18 cellular contexts compared by ENCODE assay signal in the genomic region with DNA sequence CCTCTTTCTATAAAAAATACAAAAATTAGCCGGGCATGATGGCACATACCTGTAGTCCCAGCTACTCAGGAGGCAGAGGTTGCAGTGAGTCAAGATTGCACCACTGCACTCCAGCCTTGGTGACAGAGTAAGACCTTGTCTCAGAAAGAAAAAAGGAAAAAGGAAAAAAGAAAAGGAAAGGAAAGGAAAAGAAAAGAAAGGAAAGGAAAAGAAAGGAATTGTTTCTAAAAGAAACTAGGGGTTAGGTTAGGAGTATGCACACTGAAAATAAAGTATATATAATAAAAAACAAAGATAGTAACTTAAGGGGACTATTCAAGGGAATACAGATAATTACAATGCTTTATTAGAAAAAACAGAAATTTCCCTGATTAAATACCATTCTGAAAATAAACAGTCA. TPM values are rescaled to one million over a fixed set of nuclear protein-coding genes. Genes with fewer than 3 reads are reported as not detected.
DNase-seq lines count a peak whose midpoint lies in the region; ATAC-seq, FAIRE-seq and TF ChIP-seq lines count a peak whose summit lies in the region.
"Had no signal": no experiment of that assay in that cellular context is flagged by ENCODE, and none has a peak within 500 bp of the region (broad histone marks: within the 10 kb centered on the region; RNA-seq: fewer than 3 reads in every experiment).

No MANE protein-coding gene starts in this region.

- H3K27ac ChIP-seq in GM23338 (ENCODE audit: low read depth), result no peak overlapping the region
- H3K27ac ChIP-seq in SK-N-MC, result 0 out of 2 replicates have a peak overlapping the region, but pooled peaks have one; percentile 60
- H3K27ac ChIP-seq in H1 (ENCODE audit: low read depth, low read length), result no peak overlapping the region

- H3K4ac ChIP-seq in H1 (replicated peaks; ENCODE audit: insufficient read length, low read depth, low read length), result no peak overlapping the region

- H3K27ac Mint-ChIP-seq in GM23338, result peak overlapping the region; percentile 91
- H3K27ac Mint-ChIP-seq in stimulated activated effector memory CD8-positive, alpha-beta T cell treated with anti-CD3 and anti-CD28 coated beads, Interleukin-12 subunit alpha, Interleukin-12 subunit beta, amount 100 ng/mL, for 72 hours, result peak overlapping the region; percentile 37
- H3K27ac Mint-ChIP-seq: CD14-positive monocyte; CD8-positive, alpha-beta T cell had no signal

- H2BK15ac ChIP-seq in H1 (ENCODE audit: low read length), result no peak overlapping the region

- no peak for FAIRE-seq in H1 (lab: Jason Lieb, UNC)
- FAIRE-seq: A549, D721Med had no signal

- no peak for ATAC-seq in GM23338
- ATAC-seq in stimulated activated effector memory CD8-positive, alpha-beta T cell treated with anti-CD3 and anti-CD28 coated beads, Interleukin-12 subunit alpha, Interleukin-12 subunit beta, amount 100 ng/mL, for 72 hours, result no peak
- ATAC-seq in HG02763 (IDR thresholded peaks at IDR 0.05; ENCODE audit: unreplicated experiment), result no peak
- ATAC-seq: A549; CD8-positive, alpha-beta T cell had no signal

- H3K79me2 ChIP-seq in GM23338 (replicated peaks; ENCODE audit: insufficient read depth) (no peaks in the 10 kb centered on the region), H1 (ENCODE audit: control insufficient read depth in 1 of 2, insufficient read depth in 2 of 2, low read length in 2 of 2) (no peaks in the 10 kb centered on the region)

- CTCF ChIA-PET in H1 (lab: Charles Lee; ENCODE audit: partially characterized antibody), result interaction anchor here (0.7 to 1.4 kb wide), 2 partner anchors 13 to 149 kb away, joined by 3 to 5 read pairs; no protein-coding TSS in a partner anchor

- no peak overlapping the region for H3K18ac ChIP-seq in H1 (ENCODE audit: extremely low read depth, low read length)

- DNase-seq in GM23338 (ENCODE audit: low spot score) (no peak), SK-N-MC (ENCODE audit: low read depth, low spot score) (no peak), H1 (ENCODE audit: low read depth in 1 of 2, low spot score in 2 of 2) (no peak), DMS53 (lab: John Stamatoyannopoulos, UW) (no peak)
- no peak for DNase-seq in stimulated activated effector memory CD8-positive, alpha-beta T cell treated with anti-CD3 and anti-CD28 coated beads, Interleukin-12 subunit alpha, Interleukin-12 subunit beta, amount 100 ng/mL, for 72 hours (ENCODE audit: low spot score in 2 of 2)
- no peak for DNase-seq in activated CD8-positive, alpha-beta memory T cell treated with anti-CD3 and anti-CD28 coated beads for 24 hours
- DNase-seq: CD8-positive, alpha-beta T cell; COR-L47; DMS153; DND-41; GF-D8; H9; KG1 had no signal

- no peak overlapping the region for H3K4me3 ChIP-seq in GM23338
- no peak overlapping the region for H3K4me3 ChIP-seq in SK-N-MC
- H3K4me3 ChIP-seq in H1 (ENCODE audit: extremely low read depth in 1 of 4, insufficient read depth in 2 of 4, low read depth in 3 of 4, low read length in 4 of 4), result no peak overlapping the region
- H3K4me3 ChIP-seq: A549 had no signal

- H3K27me3 ChIP-seq in GM23338 (ENCODE audit: insufficient read depth), result no peaks in the 10 kb centered on the region
- H3K27me3 ChIP-seq in H1 (replicated peaks in 1 of 4; ENCODE audit: control insufficient read depth in 3 of 4, extremely low read depth in 1 of 4, insufficient read depth in 3 of 4, low read length in 3 of 4), result no peaks in the 10 kb centered on the region

- H3K36me3 Mint-ChIP-seq in GM23338 (ENCODE audit: low read depth), result no peaks in the 10 kb centered on the region
- H3K36me3 Mint-ChIP-seq in stimulated activated effector memory CD8-positive, alpha-beta T cell treated with anti-CD3 and anti-CD28 coated beads, Interleukin-12 subunit alpha, Interleukin-12 subunit beta, amount 100 ng/mL, for 72 hours, result no peaks in the 10 kb centered on the region
- H3K36me3 Mint-ChIP-seq: CD14-positive monocyte; CD8-positive, alpha-beta T cell had no signal

- H4K91ac ChIP-seq in H1 (replicated peaks; ENCODE audit: insufficient read length, low read length), result no peak overlapping the region

- peak overlapping the region; percentile 54; the same call in 1 of the 3 replicates for H3K4me3 Mint-ChIP-seq in GM23338
- H3K4me3 Mint-ChIP-seq in stimulated activated effector memory CD8-positive, alpha-beta T cell treated with anti-CD3 and anti-CD28 coated beads, Interleukin-12 subunit alpha, Interleukin-12 subunit beta, amount 100 ng/mL, for 72 hours, result no peak overlapping the region
- H3K4me3 Mint-ChIP-seq: CD14-positive monocyte; CD8-positive, alpha-beta T cell had no signal

- no peak for TF ChIP-seq CTCF in GM23338 (conservative IDR thresholded peaks at IDR 0.05; ENCODE audit: low read depth in 2 of 2)
- TF ChIP-seq CTCF in H1 (IDR thresholded peaks at IDR 0.05; ENCODE audit: control extremely low read depth in 1 of 3, insufficient read depth in 1 of 3, low read depth in 1 of 3, low read length in 3 of 3), result no peak

- H3K79me1 ChIP-seq in H1 (ENCODE audit: low read depth, low read length), result no peaks in the 10 kb centered on the region

- H3K27me3 Mint-ChIP-seq in GM23338 (ENCODE audit: insufficient read depth, low read depth, poor library complexity), result peaks cover 7% of the 10 kb centered on the region

- H2AK5ac ChIP-seq in H1 (ENCODE audit: low read depth, low read length), result no peak overlapping the region

- no peak overlapping the region for H3K4me2 ChIP-seq in GM23338
- H3K4me2 ChIP-seq in H1 (ENCODE audit: insufficient read depth in 1 of 2, low read depth in 2 of 2, low read length in 2 of 2), result no peak overlapping the region

- no peaks in the 10 kb centered on the region for H3K4me1 ChIP-seq in GM23338 (ENCODE audit: insufficient read depth)
- H3K4me1 ChIP-seq in H1 (replicated peaks in 1 of 4; ENCODE audit: control insufficient read depth in 3 of 4, insufficient read depth in 4 of 4, low read length in 3 of 4), result peaks cover 0 to 8% (median 3%) of the 10 kb centered on the region in 4 experiments; a peak in 2 of 7 replicates

- no peak overlapping the region for H2BK120ac ChIP-seq in H1 (replicated peaks; ENCODE audit: low read depth, low read length)

- H4K5ac ChIP-seq in H1 (ENCODE audit: insufficient read length, low read depth, low read length), result no peak overlapping the region

- H4K8ac ChIP-seq in H1 (ENCODE audit: extremely low read depth, insufficient read depth, low read length), result peak overlapping the region; percentile 79; the same call in 1 of the 2 replicates

- H2AFZ ChIP-seq in GM23338 (no peak overlapping the region), H1 (ENCODE audit: low read length) (no peak overlapping the region)

- H3K9me2 ChIP-seq in GM23338 (ENCODE audit: insufficient read depth), result no peaks in the 10 kb centered on the region

- no peak overlapping the region for H2BK12ac ChIP-seq in H1 (ENCODE audit: low read depth, low read length)

- H3K9ac ChIP-seq in SK-N-MC (ENCODE audit: insufficient read length), result no peak overlapping the region
- H3K9ac ChIP-seq in H1 (replicated peaks in 1 of 4; ENCODE audit: extremely low read depth in 1 of 4, low read depth in 3 of 4, low read length in 3 of 4), result no peak overlapping the region

- H3K9me3 Mint-ChIP-seq in GM23338, result no peaks in the 10 kb centered on the region
- no peaks in the 10 kb centered on the region for H3K9me3 Mint-ChIP-seq in stimulated activated effector memory CD8-positive, alpha-beta T cell treated with anti-CD3 and anti-CD28 coated beads, Interleukin-12 subunit alpha, Interleukin-12 subunit beta, amount 100 ng/mL, for 72 hours
- H3K9me3 Mint-ChIP-seq: CD14-positive monocyte; CD8-positive, alpha-beta T cell; H9 had no signal

- H2BK5ac ChIP-seq in H1 (ENCODE audit: low read depth, low read length), result no peak overlapping the region

- H3K4me1 Mint-ChIP-seq in GM23338, result peaks cover 19% of the 10 kb centered on the region
- no peaks in the 10 kb centered on the region for H3K4me1 Mint-ChIP-seq in stimulated activated effector memory CD8-positive, alpha-beta T cell treated with anti-CD3 and anti-CD28 coated beads, Interleukin-12 subunit alpha, Interleukin-12 subunit beta, amount 100 ng/mL, for 72 hours
- H3K4me1 Mint-ChIP-seq: CD14-positive monocyte had no signal

- H4K20me1 ChIP-seq in GM23338 (replicated peaks; ENCODE audit: insufficient read depth) (no peaks in the 10 kb centered on the region), H1 (replicated peaks in 1 of 2; ENCODE audit: control insufficient read depth in 1 of 2, insufficient read depth in 2 of 2, low read length in 2 of 2) (no peaks in the 10 kb centered on the region)

- H3K9me3 ChIP-seq in SK-N-MC (ENCODE audit: low read depth, low read length) (no peaks in the 10 kb centered on the region), H1 (ENCODE audit: insufficient read depth in 2 of 2, low read depth in 1 of 2, low read length in 1 of 2) (no peaks in the 10 kb centered on the region)
- H3K9me3 ChIP-seq: A549 had no signal

- WGBS in H1 (ENCODE audit: extremely low coverage in 1 of 2, insufficient coverage in 1 of 2, insufficient read length in 1 of 2, insufficient replicate concordance in 2 of 2, low coverage in 1 of 2, low lambda C conversion rate in 2 of 2, missing lambda C conversion rate in 1 of 2), 2 experiments, result no CpG with 5 or more reads among the region's 1 CpG

- no peak overlapping the region for H3K23ac ChIP-seq in H1 (ENCODE audit: insufficient read length)

- no peak overlapping the region for H3K56ac ChIP-seq in H1 (replicated peaks; ENCODE audit: insufficient read length, low read depth, low read length)

- no peak for TF ChIP-seq POLR2A in H1 (IDR thresholded peaks at IDR 0.05; ENCODE audit: control extremely low read depth in 1 of 2, low read depth in 2 of 2, low read length in 2 of 2)

- H3K36me3 ChIP-seq in GM23338 (ENCODE audit: insufficient read depth) (no peaks in the 10 kb centered on the region), SK-N-MC (ENCODE audit: insufficient read depth, low read length) (peaks cover 11% of the 10 kb centered on the region; the same call in 1 of the 2 replicates), H1 (ENCODE audit: control insufficient read depth in 2 of 4, insufficient read depth in 4 of 4, low read length in 3 of 4) (no peaks in the 10 kb centered on the region)

- H3K23me2 ChIP-seq in H1 (ENCODE audit: low read depth, low read length), result no peaks in the 10 kb centered on the region; the same call in 1 of the 2 replicates

- no peak overlapping the region for H2BK20ac ChIP-seq in H1 (ENCODE audit: low read length)

- TF ChIP-seq RAD21 in H1 (IDR thresholded peaks at IDR 0.05 in 1 of 2, conservative IDR thresholded peaks at IDR 0.05 in 1 of 2; ENCODE audit: low read depth in 2 of 2, low read length in 2 of 2), result no peak

- POLR2A ChIA-PET in H1 (lab: Charles Lee; ENCODE audit: partially characterized antibody), result interaction anchor here (1.3 kb wide), 1 partner anchor 165 kb away, joined by 5 read pairs; no protein-coding TSS in a partner anchor

- no peak for TF ChIP-seq EP300 in H1 (IDR thresholded peaks at IDR 0.05; ENCODE audit: borderline replicate concordance in 1 of 2, low read depth in 2 of 2, low read length in 2 of 2)

- no peak overlapping the region for H3K14ac ChIP-seq in H1 (ENCODE audit: insufficient read length)

- H3F3A ChIP-seq in GM23338 (replicated peaks; ENCODE audit: low read depth), result no peaks in the 10 kb centered on the region

RNA-seq across cellular contexts. Expression of gene TTC28, which starts 50.9 kb away (rescaled TPM):
- total RNA-seq in GM23338 (2014; rRNA removed; shearing (Covaris generic)), result 10.7 and 16.1 TPM in 2 replicates
- polyA plus RNA-seq in GM23338 (2016; fragmentation: Nextera tagmentation; extraction: Ambion mirVana) (2.1 and 4.5 TPM in 2 replicates), H1 (2011; rRNA removed) (2.6 and 6.5 TPM in 2 replicates)
- total RNA-seq in H1 (2021; fragmentation: NEBNext Ultra II Directional; extraction: Animal tissue kit (Norgen Biotek cat#: 25700)), result 12.6 and 13.1 TPM in 2 replicates
- 2.5 TPM for polyA plus RNA-seq in H1 (2011; cell fraction: cytosol; rRNA removed)
- polyA plus RNA-seq in H1 (2011; cell fraction: nucleus; rRNA removed), result 12.1 TPM
- 3.7 to 6.4 TPM (median 4.5 TPM) in 4 replicates for polyA plus RNA-seq in H1 (2012, experiment 1 of 2)
- polyA plus RNA-seq in H1 (2012, experiment 2 of 2), result 0.91 TPM
- 3.5 TPM for polyA plus RNA-seq in H1 (2013, experiment 1 of 2)
- 4.5 TPM for polyA plus RNA-seq in H1 (2013, experiment 2 of 2)
- 13.1 and 22.7 TPM in 2 replicates for polyA minus RNA-seq in H1 (2011; rRNA and poly(A)+ RNA removed)
- polyA minus RNA-seq in H1 (2011; cell fraction: cytosol; rRNA and poly(A)+ RNA removed), result 11.5 TPM
- polyA minus RNA-seq in H1 (2011; cell fraction: nucleus; rRNA and poly(A)+ RNA removed), result 34.5 TPM
- total RNA-seq: HT-29 had no signal
